ENCODE assay signal across 11 cellular contexts in the genomic region with DNA sequence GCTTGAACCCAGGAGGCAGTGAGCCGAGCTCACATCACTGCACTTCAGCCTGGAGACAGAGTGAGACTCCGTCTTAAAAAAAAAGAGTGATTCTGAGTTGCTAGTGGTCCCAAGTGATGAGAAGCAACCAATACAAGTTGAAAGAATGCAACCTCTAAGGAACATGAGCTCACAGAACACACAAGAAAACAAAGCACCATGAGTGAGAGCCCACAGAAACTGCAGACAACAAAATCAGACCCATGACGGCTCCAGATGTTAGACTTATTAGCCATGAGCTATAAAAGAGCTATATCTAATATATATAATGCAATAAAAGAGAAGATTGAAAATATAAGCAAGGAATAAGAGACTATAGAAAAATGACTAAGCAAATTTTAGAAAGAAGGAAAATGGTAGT. TPM values are rescaled to one million over a fixed set of nuclear protein-coding genes. Genes with fewer than 3 reads are reported as not detected.
"Had no signal": no experiment of that assay in that cellular context is flagged by ENCODE, and none has a peak within 500 bp of the region (broad histone marks: within the 10 kb centered on the region; RNA-seq: fewer than 3 reads in every experiment).

No MANE protein-coding gene starts in this region.

- H3K4me3 ChIP-seq: GM23338 had no signal

- H3K9ac ChIP-seq: KMS-11 had no signal

- H3K4me2 ChIP-seq: GM23338, KMS-11 had no signal

- H2AFZ ChIP-seq: GM23338 had no signal

- FAIRE-seq: H1, H54, HTR-8/SVneo had no signal

- H3K27ac ChIP-seq: KMS-11 had no signal

- DNase-seq: H9, HCEC 1CT, HFFc6, IMR-90, KBM-7 had no signal

- ATAC-seq: GM23338 had no signal

RNA-seq across cellular contexts. Expression of gene MATN1, which starts 50.0 kb away (rescaled TPM):
- total RNA-seq: H9, HT-29, IMR-90 had no signal
